In genomic region chr12:124571556-124571955, GRCh38 we compare ENCODE assay signal across 19 cellular contexts. TPM values are rescaled to one million over a fixed set of nuclear protein-coding genes. Genes with fewer than 3 reads are reported as not detected.
A peak's percentile ranks its signal among the peaks of the same experiment; 100 is the strongest.
DNase-seq lines count a peak whose midpoint lies in the region; ATAC-seq, FAIRE-seq and TF ChIP-seq lines count a peak whose summit lies in the region.
"Had no signal": no experiment of that assay in that cellular context is flagged by ENCODE, and none has a peak within 500 bp of the region (broad histone marks: within the 10 kb centered on the region; RNA-seq: fewer than 3 reads in every experiment).

No MANE protein-coding gene starts in this region.

- no peaks in the 10 kb centered on the region for H3K36me3 ChIP-seq in BLaER1
- no peaks in the 10 kb centered on the region for H3K36me3 ChIP-seq in GM23338 (ENCODE audit: insufficient read depth)
- no peaks in the 10 kb centered on the region for H3K36me3 ChIP-seq in H1 (ENCODE audit: control insufficient read depth in 2 of 4, insufficient read depth in 4 of 4, low read length in 3 of 4)

- H3K4me2 ChIP-seq in BLaER1: peak overlapping the region; percentile 45; the same call in 1 of the 2 replicates
- peak overlapping the region; percentile 95; the same call in 1 of the 2 replicates for H3K4me2 ChIP-seq in GM23338
- peak overlapping the region in 1 of 2 experiments; percentile 61; a peak in 1 of 4 replicates for H3K4me2 ChIP-seq in H1 (ENCODE audit: insufficient read depth in 1 of 2, low read depth in 2 of 2, low read length in 2 of 2)

- TF ChIP-seq EP300 in H1 (IDR thresholded peaks at IDR 0.05; ENCODE audit: borderline replicate concordance in 1 of 2, low read depth in 2 of 2, low read length in 2 of 2): no peak

- peaks cover 12% of the 10 kb centered on the region; the same call in 1 of the 2 replicates for H3F3A ChIP-seq in GM23338 (replicated peaks; ENCODE audit: low read depth)

- H3K79me2 ChIP-seq in GM23338 (replicated peaks; ENCODE audit: insufficient read depth): peaks cover 4% of the 10 kb centered on the region; the same call in 1 of the 2 replicates
- peaks cover 0 to 2% of the 10 kb centered on the region in 2 experiments; a peak in 1 of 4 replicates for H3K79me2 ChIP-seq in H1 (ENCODE audit: control insufficient read depth in 1 of 2, insufficient read depth in 2 of 2, low read length in 2 of 2)

- H3K23me2 ChIP-seq in H1 (ENCODE audit: low read depth, low read length): peaks cover 3% of the 10 kb centered on the region; the same call in 1 of the 2 replicates

- WGBS in H1 (ENCODE audit: extremely low coverage in 1 of 2, insufficient coverage in 1 of 2, insufficient read length in 1 of 2, insufficient replicate concordance in 2 of 2, low coverage in 1 of 2, low lambda C conversion rate in 2 of 2, missing lambda C conversion rate in 1 of 2), 2 experiments: 100% methylated on average over 2 of the region's 2 CpGs; no CpG with 5 or more reads in 1 of the 2 experiments

- POLR2A ChIA-PET in H1 (lab: Charles Lee; ENCODE audit: partially characterized antibody) (interaction anchor here (0.7 to 1.9 kb wide), 3 partner anchors 21 to 91 kb away, joined by 3 to 4 read pairs (median 3); no protein-coding TSS in a partner anchor), GM10248 (lab: Yijun Ruan, JAX) (no interaction called here)

- no peaks in the 10 kb centered on the region; the same call in 2 of the 3 replicates for H3K36me3 Mint-ChIP-seq in GM23338 (ENCODE audit: low read depth)
- H3K36me3 Mint-ChIP-seq: CD4-positive, alpha-beta memory T cell had no signal

- H3K4me1 ChIP-seq in BLaER1: peaks cover 63% of the 10 kb centered on the region
- H3K4me1 ChIP-seq in GM23338 (ENCODE audit: insufficient read depth): peaks cover 29% of the 10 kb centered on the region
- peaks cover 12 to 25% (median 15%) of the 10 kb centered on the region in 4 experiments for H3K4me1 ChIP-seq in H1 (replicated peaks in 1 of 4; ENCODE audit: control insufficient read depth in 3 of 4, insufficient read depth in 4 of 4, low read length in 3 of 4)

- H3K79me1 ChIP-seq in H1 (ENCODE audit: low read depth, low read length): no peaks in the 10 kb centered on the region

- ATAC-seq in GM23338 (no peak), HG02840 (IDR thresholded peaks at IDR 0.05; ENCODE audit: low FRiP score, unreplicated experiment) (no peak)
- ATAC-seq: GM12878, HCT116 had no signal

- H3K9me2 ChIP-seq in GM23338 (ENCODE audit: insufficient read depth): no peaks in the 10 kb centered on the region

- CTCF ChIA-PET in H1 (lab: Charles Lee; ENCODE audit: partially characterized antibody) (interaction anchor here (0.9 to 1.7 kb wide), 3 partner anchors 9 to 200 kb away, joined by 3 to 6 read pairs (median 3); no protein-coding TSS in a partner anchor), GM10248 (lab: Yijun Ruan, JAX) (no interaction called here)

- peak overlapping the region; percentile 92 for H4K91ac ChIP-seq in H1 (replicated peaks; ENCODE audit: insufficient read length, low read length)

- DNase-seq in GM23338 (ENCODE audit: low spot score) (no peak), H1 (ENCODE audit: low read depth in 1 of 2, low spot score in 2 of 2) (no peak), KG1 (lab: John Stamatoyannopoulos, UW) (no peak), GM10248 (ENCODE audit: extremely low spot score) (no peak)
- DNase-seq: C1 segment of cervical spinal cord; Calu3; CD4-positive, alpha-beta memory T cell; COR-L47; DMS53; DMS79 treated with DMSO at 0.1 percent for 48 hours; H9 had no signal

- H2BK12ac ChIP-seq in H1 (ENCODE audit: low read depth, low read length): peak overlapping the region; percentile 60; the same call in 1 of the 2 replicates

- H3K9ac ChIP-seq in BLaER1 (no peak overlapping the region), H1 (replicated peaks in 1 of 4; ENCODE audit: extremely low read depth in 1 of 4, low read depth in 3 of 4, low read length in 3 of 4) (no peak overlapping the region)

- no peak overlapping the region for H3K4me3 Mint-ChIP-seq in GM23338
- H3K4me3 Mint-ChIP-seq: B cell; CD4-positive, alpha-beta memory T cell; H9 had no signal

- no peaks in the 10 kb centered on the region for H3K27me3 ChIP-seq in BLaER1
- no peaks in the 10 kb centered on the region for H3K27me3 ChIP-seq in GM23338 (ENCODE audit: insufficient read depth)
- no peaks in the 10 kb centered on the region for H3K27me3 ChIP-seq in H1 (replicated peaks in 1 of 4; ENCODE audit: control insufficient read depth in 3 of 4, extremely low read depth in 1 of 4, insufficient read depth in 3 of 4, low read length in 3 of 4)

- peak overlapping the region; percentile 87; the same call in 1 of the 2 replicates for H2BK20ac ChIP-seq in H1 (ENCODE audit: low read length)

- TF ChIP-seq CTCF in GM23338 (conservative IDR thresholded peaks at IDR 0.05; ENCODE audit: low read depth in 2 of 2): no peak
- no peak for TF ChIP-seq CTCF in H1 (IDR thresholded peaks at IDR 0.05; ENCODE audit: control extremely low read depth in 1 of 3, insufficient read depth in 1 of 3, low read depth in 1 of 3, low read length in 3 of 3)
- no peak for TF ChIP-seq CTCF in GM10248 (IDR thresholded peaks at IDR 0.05; ENCODE audit: control extremely low read depth, extremely low read depth, low read depth, missing control alignments)

- H3K27ac ChIP-seq in BLaER1 (no peak overlapping the region), GM23338 (ENCODE audit: low read depth) (0 out of 2 replicates have a peak overlapping the region, but pooled peaks have one; percentile 1), H1 (ENCODE audit: low read depth, low read length) (no peak overlapping the region)
- H3K27ac ChIP-seq: 22Rv1 had no signal

- H3K9me3 Mint-ChIP-seq in GM23338: no peaks in the 10 kb centered on the region; the same call in 2 of the 3 replicates
- H3K9me3 Mint-ChIP-seq: CD4-positive, alpha-beta memory T cell had no signal

- H3K9me3 ChIP-seq in BLaER1: 0 out of 2 replicates have a peak, but pooled peaks cover under 1% of the 10 kb centered on the region
- H3K9me3 ChIP-seq in H1 (ENCODE audit: insufficient read depth in 2 of 2, low read depth in 1 of 2, low read length in 1 of 2): 0 out of 4 replicates have a peak, but pooled peaks cover 0 to under 1% of the 10 kb centered on the region in 2 experiments

- H2AK5ac ChIP-seq in H1 (ENCODE audit: low read depth, low read length): no peak overlapping the region

- H3K4me3 ChIP-seq in BLaER1: no peak overlapping the region
- no peak overlapping the region for H3K4me3 ChIP-seq in GM23338
- no peak overlapping the region for H3K4me3 ChIP-seq in H1 (ENCODE audit: extremely low read depth in 1 of 4, insufficient read depth in 2 of 4, low read depth in 3 of 4, low read length in 4 of 4)
- H3K4me3 ChIP-seq: GM12878 had no signal

- H3K27me3 Mint-ChIP-seq in GM23338 (ENCODE audit: insufficient read depth, low read depth, poor library complexity): peaks cover 8% of the 10 kb centered on the region
- H3K27me3 Mint-ChIP-seq: B cell; CD4-positive, alpha-beta memory T cell had no signal

- no peak overlapping the region for H3K23ac ChIP-seq in H1 (ENCODE audit: insufficient read length)

- TF ChIP-seq POLR2A in H1 (IDR thresholded peaks at IDR 0.05; ENCODE audit: control extremely low read depth in 1 of 2, low read depth in 2 of 2, low read length in 2 of 2): no peak

- TF ChIP-seq RAD21 in H1 (IDR thresholded peaks at IDR 0.05 in 1 of 2, conservative IDR thresholded peaks at IDR 0.05 in 1 of 2; ENCODE audit: low read depth in 2 of 2, low read length in 2 of 2): no peak

- H3K4me1 Mint-ChIP-seq in GM23338: peaks cover 37% of the 10 kb centered on the region

- H2BK15ac ChIP-seq in H1 (ENCODE audit: low read length): no peak overlapping the region

- no peak overlapping the region for H3K27ac Mint-ChIP-seq in GM23338
- H3K27ac Mint-ChIP-seq: B cell; CD4-positive, alpha-beta memory T cell had no signal

- no peak overlapping the region for H2AFZ ChIP-seq in GM23338
- H2AFZ ChIP-seq in H1 (ENCODE audit: low read length): no peak overlapping the region

- H2BK5ac ChIP-seq in H1 (ENCODE audit: low read depth, low read length): peak overlapping the region; percentile 40; the same call in 1 of the 2 replicates

- H4K5ac ChIP-seq in H1 (ENCODE audit: insufficient read length, low read depth, low read length): no peak overlapping the region

- H3K18ac ChIP-seq in H1 (ENCODE audit: extremely low read depth, low read length): no peak overlapping the region; the same call in 1 of the 2 replicates

- no peak overlapping the region for H4K8ac ChIP-seq in H1 (ENCODE audit: extremely low read depth, insufficient read depth, low read length)

- peaks cover 2% of the 10 kb centered on the region for H4K20me1 ChIP-seq in BLaER1
- no peaks in the 10 kb centered on the region for H4K20me1 ChIP-seq in GM23338 (replicated peaks; ENCODE audit: insufficient read depth)
- no peaks in the 10 kb centered on the region for H4K20me1 ChIP-seq in H1 (replicated peaks in 1 of 2; ENCODE audit: control insufficient read depth in 1 of 2, insufficient read depth in 2 of 2, low read length in 2 of 2)

- no peak overlapping the region for H3K56ac ChIP-seq in H1 (replicated peaks; ENCODE audit: insufficient read length, low read depth, low read length)

- H2BK120ac ChIP-seq in H1 (replicated peaks; ENCODE audit: low read depth, low read length): peak overlapping the region; percentile 29

- no peak for FAIRE-seq in H1 (lab: Jason Lieb, UNC)
- FAIRE-seq: A204.1, GM12878, GM18507 had no signal

- peak overlapping the region; percentile 82 for H3K4ac ChIP-seq in H1 (replicated peaks; ENCODE audit: insufficient read length, low read depth, low read length)

- H3K14ac ChIP-seq in H1 (ENCODE audit: insufficient read length): no peak overlapping the region

TF ChIP-seq in H1, 55 proteins besides CTCF, POLR2A, EP300 and RAD21 (continues in another document):
- TF ChIP-seq BACH1 (IDR thresholded peaks at IDR 0.05; ENCODE audit: low read length): no peak
- TF ChIP-seq EGR1 (IDR thresholded peaks at IDR 0.05; ENCODE audit: borderline replicate concordance, low read depth, low read length): no peak
- no peak for TF ChIP-seq CREB1 (IDR thresholded peaks at IDR 0.05)
- no peak for TF ChIP-seq TEAD4 (IDR thresholded peaks at IDR 0.05; ENCODE audit: low read depth, low read length)
- no peak for TF ChIP-seq CEBPB (IDR thresholded peaks at IDR 0.05; ENCODE audit: low read depth, low read length)
- no peak for TF ChIP-seq EZH2 (IDR thresholded peaks at IDR 0.05; ENCODE audit: low read depth, low read length, severe bottlenecking)
- no peak for TF ChIP-seq POU5F1 (IDR thresholded peaks at IDR 0.05; ENCODE audit: low read depth, low read length)

RNA-seq across cellular contexts. Expression of gene NCOR2, which starts 4.1 kb away (rescaled TPM):
- 180 and 190 TPM in 2 replicates for total RNA-seq in GM23338 (2014; rRNA removed; shearing (Covaris generic))
- polyA plus RNA-seq in GM23338 (2016; fragmentation: Nextera tagmentation; extraction: Ambion mirVana) (69.6 and 76.5 TPM in 2 replicates), H1 (2011; rRNA removed) (14.8 and 25.3 TPM in 2 replicates)
- 275 TPM in 2 replicates for total RNA-seq in H1 (2021; fragmentation: NEBNext Ultra II Directional; extraction: Animal tissue kit (Norgen Biotek cat#: 25700))
- polyA plus RNA-seq in H1 (2011; cell fraction: cytosol; rRNA removed): 13.5 TPM
- polyA plus RNA-seq in H1 (2011; cell fraction: nucleus; rRNA removed): 54.3 TPM
- polyA plus RNA-seq in H1 (2012, experiment 1 of 2): 125 to 153 TPM (median 138 TPM) in 4 replicates
- polyA plus RNA-seq in H1 (2012, experiment 2 of 2): 70.3 TPM
- 103 TPM for polyA plus RNA-seq in H1 (2013, experiment 1 of 2)
- polyA plus RNA-seq in H1 (2013, experiment 2 of 2): 111 TPM
- polyA minus RNA-seq in H1 (2011; rRNA and poly(A)+ RNA removed): 28.8 and 30.2 TPM in 2 replicates
- 93.4 TPM for polyA minus RNA-seq in H1 (2011; cell fraction: cytosol; rRNA and poly(A)+ RNA removed)
- polyA minus RNA-seq in H1 (2011; cell fraction: nucleus; rRNA and poly(A)+ RNA removed): 81.3 TPM
